ENCODE assay signal across 19 cellular contexts in the genomic region with DNA sequence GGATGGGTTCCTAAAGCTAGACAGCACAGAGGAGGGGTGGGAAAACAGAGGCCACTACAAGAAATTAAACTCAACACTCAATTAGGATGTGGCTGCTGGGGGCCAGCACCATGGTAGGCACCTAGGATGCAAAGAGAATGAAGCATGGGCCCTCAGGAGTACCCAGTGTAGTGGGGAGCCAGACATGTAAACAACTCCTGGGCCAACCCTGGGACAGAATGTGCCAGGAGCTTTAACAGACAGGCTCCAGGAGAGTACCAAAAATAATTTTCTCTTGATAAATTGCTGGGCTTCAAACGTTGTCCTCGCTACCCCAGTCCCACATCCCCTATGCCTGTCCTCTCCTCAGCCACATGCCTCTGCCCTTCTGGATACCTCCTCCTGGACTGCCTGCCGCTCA. TPM values are rescaled to one million over a fixed set of nuclear protein-coding genes. Genes with fewer than 3 reads are reported as not detected.
A peak's percentile ranks its signal among the peaks of the same experiment; 100 is the strongest.
DNase-seq lines count a peak whose midpoint lies in the region; ATAC-seq and TF ChIP-seq lines count a peak whose summit lies in the region.
"Had no signal": no experiment of that assay in that cellular context is flagged by ENCODE, and none has a peak within 500 bp of the region (broad histone marks: within the 10 kb centered on the region; RNA-seq: fewer than 3 reads in every experiment).

No MANE protein-coding gene starts in this region.

- H3K9me3 Mint-ChIP-seq in nephron = no peaks in the 10 kb centered on the region

- DNase-seq in left cardiac atrium = peak; percentile 5
- DNase-seq in left ventricle myocardium superior = no peak
- DNase-seq in cerebellum (ENCODE audit: low spot score) = peak; percentile 56
- no peak for DNase-seq in NCI-H748 treated with DMSO at 0.1 percent for 48 hours (lab: John Stamatoyannopoulos, UW)
- no peak for DNase-seq in NCI-H2081 (lab: John Stamatoyannopoulos, UW)
- no peak for DNase-seq in cardiac septum (ENCODE audit: low spot score)
- no peak for DNase-seq in HT-29 (ENCODE audit: low spot score)
- DNase-seq: activated CD4-positive, alpha-beta T cell treated with anti-CD3 and anti-CD28 coated beads, Interleukin-2, amount 50 U/mL, for 1 hour; activated CD8-positive, alpha-beta memory T cell treated with anti-CD3 and anti-CD28 coated beads, Interleukin-2, amount 50 U/mL, for 4 hours; MG63; NCI-H1417 treated with DMSO at 0.1 percent for 48 hours; NCI-H510A treated with DMSO at 0.1 percent for 48 hours; nucleus accumbens; stimulated activated CD4-positive, alpha-beta T cell treated with anti-CD3 and anti-CD28 coated beads, Interleukin-4, amount 100 ng/mL, for 1 hour; stimulated activated naive CD4-positive, alpha-beta T cell treated with Interleukin-2 at 50 U/mL for 16 hours; tibial artery had no signal

- H3K4me1 Mint-ChIP-seq in nephron = peaks cover 4% of the 10 kb centered on the region

- intact Hi-C loops in left cardiac atrium (cut with DNase I) = no loop called here
- intact Hi-C loops in left ventricle myocardium superior (cut with micrococcal nuclease) = no loop called here
- intact Hi-C loops in cardiac septum (cut with DNase I) = no loop called here

- ATAC-seq in left cardiac atrium = no peak
- ATAC-seq in left ventricle myocardium superior = no peak
- ATAC-seq: K562 had no signal

- peak overlapping the region; percentile 81 to 82 (median 82) for H3K4me3 Mint-ChIP-seq in nephron

- H3K36me3 Mint-ChIP-seq in nephron (ENCODE audit: low read depth) = no peaks in the 10 kb centered on the region

- TF ChIP-seq CTCF in nephron (IDR thresholded peaks at IDR 0.05; ENCODE audit: unreplicated experiment in 3 of 3) = no peak

- H3K27ac Mint-ChIP-seq in nephron = no peak overlapping the region

- peaks cover 57% of the 10 kb centered on the region for H3K27me3 Mint-ChIP-seq in nephron (ENCODE audit: low read depth)

RNA-seq across cellular contexts. Expression of a gene that starts 1.7 kb away (rescaled TPM):
- total RNA-seq in left cardiac atrium (under 1 TPM in 1 of 2 donors, not detected in 1; 0.05 TPM), left ventricle myocardium superior (not detected), cerebellum (25.6 TPM), cardiac septum (0.08 TPM)
- not detected in 2 replicates for total RNA-seq in HT-29 (2014; rRNA removed; shearing (Covaris generic))
- total RNA-seq: K562; T-helper 2 cell treated with Interferon-gamma antibody and Interleukin-4, amounts not matched to agents 100 ng/mL and 5 ng/mL, for 36 hours had no signal

RNA-seq across cellular contexts. Expression of a gene that starts 6.6 kb away (rescaled TPM):
- 1 to 10 TPM; 3.8 to 5.8 TPM for total RNA-seq in left cardiac atrium
- total RNA-seq in left ventricle myocardium superior = 3.1 TPM
- total RNA-seq in cerebellum = 4.5 TPM
- 4.7 TPM for total RNA-seq in cardiac septum
- 11.2 and 19.3 TPM in 2 replicates for total RNA-seq in HT-29 (2014; rRNA removed; shearing (Covaris generic))

RNA-seq across cellular contexts. Expression of a gene that starts 14.6 kb away (rescaled TPM):
- total RNA-seq in left cardiac atrium = 10 to 100 TPM; 23.3 to 29.9 TPM
- 20.0 TPM for total RNA-seq in left ventricle myocardium superior
- total RNA-seq in cerebellum = 23.9 TPM
- 23.2 TPM for total RNA-seq in cardiac septum
- 189 and 193 TPM in 2 replicates for total RNA-seq in HT-29 (2014; rRNA removed; shearing (Covaris generic))

RNA-seq across cellular contexts. Expression of a gene that starts 25.0 kb away (rescaled TPM):
- 100 to 1,000 TPM; 657 to 662 TPM for total RNA-seq in left cardiac atrium
- 873 TPM for total RNA-seq in left ventricle myocardium superior
- total RNA-seq in cerebellum = 210 TPM
- total RNA-seq in cardiac septum = 873 TPM
- 751 and 810 TPM in 2 replicates for total RNA-seq in HT-29 (2014; rRNA removed; shearing (Covaris generic))

RNA-seq across cellular contexts. Expression of a gene that starts 41.2 kb away (rescaled TPM):
- total RNA-seq in left cardiac atrium (1 to 10 TPM; 8.2 to 9.6 TPM), left ventricle myocardium superior (11.5 TPM), cerebellum (14.7 TPM), cardiac septum (7.8 TPM)
- total RNA-seq in HT-29 (2014; rRNA removed; shearing (Covaris generic)) = 27.7 and 30.6 TPM in 2 replicates

Comparison
In these comparisons a context has a peak if more than half of its experiments do, and no peak if none do; other contexts are left out.
1. DNase-seq: peak in left cardiac atrium (single experiment) and cerebellum (single experiment); none in left ventricle myocardium superior (single experiment), NCI-H748 treated with DMSO at 0.1 percent for 48 hours (single experiment), NCI-H2081 (0 of 2), cardiac septum (single experiment) and HT-29 (single experiment).
2. RNA of a gene that starts 1.7 kb away (total RNA-seq): 25.6 TPM in cerebellum (single experiment); 0.08 TPM in cardiac septum (single experiment), 0.05 TPM in left cardiac atrium, not detected in left ventricle myocardium superior (single experiment) and not detected in HT-29; every median in the first group is over 10 times any median in the second.